23 cellular contexts compared by ENCODE assay signal in the genomic region with DNA sequence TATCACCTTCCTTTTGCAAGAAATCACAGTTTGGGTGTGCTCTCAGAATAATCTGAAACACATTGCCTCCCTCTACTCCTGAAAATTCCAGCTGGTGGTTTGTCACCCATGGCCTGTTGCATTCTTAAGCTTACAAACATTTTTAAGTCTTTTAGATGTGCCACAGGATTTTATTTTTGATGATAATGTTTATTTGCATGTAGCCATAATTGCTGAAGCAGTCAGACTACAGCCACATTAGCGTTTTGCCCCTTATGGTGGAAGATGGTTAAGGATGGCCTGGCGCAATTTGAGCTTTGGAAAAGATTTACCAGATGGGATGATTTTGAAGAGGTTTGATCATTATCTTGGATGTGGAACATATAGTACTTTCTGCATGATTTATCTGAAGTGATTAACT.
A peak's percentile ranks its signal among the peaks of the same experiment; 100 is the strongest.
DNase-seq lines count a peak whose midpoint lies in the region; ATAC-seq, FAIRE-seq and TF ChIP-seq lines count a peak whose summit lies in the region.
"Had no signal": no experiment of that assay in that cellular context is flagged by ENCODE, and none has a peak within 500 bp of the region (broad histone marks: within the 10 kb centered on the region; RNA-seq: fewer than 3 reads in every experiment).

No MANE protein-coding gene starts in this region.

- TF ChIP-seq CTCF in D721Med (IDR thresholded peaks at IDR 0.05; ENCODE audit: insufficient read depth, missing control alignments): no peak
- no peak for TF ChIP-seq CTCF in astrocyte of the spinal cord (IDR thresholded peaks at IDR 0.05; ENCODE audit: low read depth, low read length)
- TF ChIP-seq CTCF in nephron (IDR thresholded peaks at IDR 0.05; ENCODE audit: unreplicated experiment in 3 of 3): no peak

- H3K36me3 Mint-ChIP-seq in nephron (ENCODE audit: low read depth) (no peaks in the 10 kb centered on the region), immature natural killer cell (no peaks in the 10 kb centered on the region)
- H3K36me3 Mint-ChIP-seq: activated naive CD4-positive, alpha-beta T cell treated with anti-CD3 and anti-CD28 coated beads, Interleukin-2, amount 50 U/mL, for 72 hours; neural progenitor cell had no signal

- H3K27me3 Mint-ChIP-seq in nephron (ENCODE audit: low read depth) (no peaks in the 10 kb centered on the region), immature natural killer cell (ENCODE audit: low read depth in 3 of 3) (peaks cover 0 to 3% (median 0%) of the 10 kb centered on the region in 3 donors)
- H3K27me3 Mint-ChIP-seq: activated CD4-positive, alpha-beta T cell treated with anti-CD3 and anti-CD28 coated beads, Interleukin-2, amount 10 ng/mL, durations not matched to agents 24 days and 14 days had no signal

- H3K4me1 Mint-ChIP-seq in nephron: peaks cover 22% of the 10 kb centered on the region
- no peaks in the 10 kb centered on the region for H3K4me1 Mint-ChIP-seq in immature natural killer cell
- H3K4me1 Mint-ChIP-seq: activated CD4-positive, alpha-beta T cell treated with anti-CD3 and anti-CD28 coated beads, Interleukin-2, amount 10 ng/mL, durations not matched to agents 24 days and 14 days had no signal

- no peaks in the 10 kb centered on the region for H3K9me3 Mint-ChIP-seq in nephron
- no peaks in the 10 kb centered on the region for H3K9me3 Mint-ChIP-seq in immature natural killer cell
- H3K9me3 Mint-ChIP-seq: activated CD4-positive, alpha-beta T cell treated with anti-CD3 and anti-CD28 coated beads, Interleukin-2, amount 10 ng/mL, durations not matched to agents 24 days and 14 days; neural progenitor cell had no signal

- H3K4me3 ChIP-seq in astrocyte of the spinal cord (ENCODE audit: low read depth, low read length): no peak overlapping the region
- H3K4me3 ChIP-seq: left ventricle myocardium inferior, neural progenitor cell, stomach had no signal

- FAIRE-seq in D721Med (lab: Jason Lieb, UNC): peak; percentile 25
- FAIRE-seq: GM19239 had no signal

- in situ Hi-C loops in astrocyte of the spinal cord (cut with HindIII; ENCODE audit: low sequenced_read_pairs): no loop called here

- no peak for DNase-seq in D721Med (ENCODE audit: insufficient read length, low spot score)
- peak; percentile 10 for DNase-seq in NCI-H2171 (lab: John Stamatoyannopoulos, UW)
- DNase-seq in astrocyte of the spinal cord (ENCODE audit: low read depth, low spot score): peak; percentile 41
- no peak for DNase-seq in COR-L47 (lab: John Stamatoyannopoulos, UW)
- DNase-seq in immature natural killer cell: no peak
- DNase-seq in NCI-H1105 treated with DMSO at 0.1 percent for 48 hours (lab: John Stamatoyannopoulos, UW): no peak
- DNase-seq: activated CD4-positive, alpha-beta T cell treated with anti-CD3 and anti-CD28 coated beads, Interleukin-2, amount 10 ng/mL, durations not matched to agents 24 days and 14 days; Caco-2; effector CD8-positive, alpha-beta T cell; GOT3; head of caudate nucleus; left ventricle myocardium inferior; NCI-H2029 treated with DMSO at 0.1 percent for 48 hours; stimulated activated CD4-positive, alpha-beta T cell treated with anti-CD3 and anti-CD28 coated beads, Interleukin-4, amount 100 ng/mL, for 4 hours; stomach; T-helper 1 cell; trophoblast cell had no signal

- H3K27ac Mint-ChIP-seq in nephron (peak overlapping the region; percentile 54 to 87 (median 78)), immature natural killer cell (no peak overlapping the region)
- H3K27ac Mint-ChIP-seq: activated CD4-positive, alpha-beta T cell treated with anti-CD3 and anti-CD28 coated beads, Interleukin-2, amount 10 ng/mL, durations not matched to agents 24 days and 14 days; activated naive CD4-positive, alpha-beta T cell treated with anti-CD3 and anti-CD28 coated beads, Interleukin-2, amount 50 U/mL, for 72 hours; neural progenitor cell had no signal

- H3K4me3 Mint-ChIP-seq in nephron (no peak overlapping the region), immature natural killer cell (no peak overlapping the region)
- H3K4me3 Mint-ChIP-seq: activated CD4-positive, alpha-beta T cell treated with anti-CD3 and anti-CD28 coated beads, Interleukin-2, amount 10 ng/mL, durations not matched to agents 24 days and 14 days; neural progenitor cell had no signal

- no peak for ATAC-seq in GM18520 (IDR thresholded peaks at IDR 0.05; ENCODE audit: unreplicated experiment)
- ATAC-seq: activated naive CD4-positive, alpha-beta T cell treated with anti-CD3 and anti-CD28 coated beads, Interleukin-2, amount 50 U/mL, for 72 hours; esophagus mucosa had no signal

Comparison
In these comparisons a context has a peak if more than half of its experiments do, and no peak if none do; other contexts are left out.
1. DNase-seq: peak in NCI-H2171 (single experiment) and astrocyte of the spinal cord (single experiment); none in D721Med (single experiment), COR-L47 (single experiment), immature natural killer cell (0 of 3) and NCI-H1105 treated with DMSO at 0.1 percent for 48 hours (single experiment).
2. H3K27ac Mint-ChIP-seq: peak in nephron (3 of 3); none in immature natural killer cell (0 of 6).